ENCODE assay signal across 7 cellular contexts in genomic region chr20:4014031-4014474, GRCh38. TPM values are rescaled to one million over a fixed set of nuclear protein-coding genes. Genes with fewer than 3 reads are reported as not detected.
DNase-seq lines count a peak whose midpoint lies in the region; ATAC-seq and TF ChIP-seq lines count a peak whose summit lies in the region.

No MANE protein-coding gene starts in this region.

- H3K36me3 ChIP-seq in body of pancreas (replicated peaks in 1 of 2; ENCODE audit: insufficient read depth in 1 of 2, low read depth in 2 of 2) (no peaks in the 10 kb centered on the region), iPS-20b (ENCODE audit: insufficient read depth, low read depth, low read length) (no peaks in the 10 kb centered on the region), skeletal muscle satellite cell (ENCODE audit: insufficient read depth, low read length) (peaks cover 4% of the 10 kb centered on the region)

- H3K27ac ChIP-seq in body of pancreas (peak overlapping the region; percentile 47 to 87 (median 83)), iPS-20b (ENCODE audit: low read length) (no peak overlapping the region)

- DNase-seq in Daoy (ENCODE audit: low read depth) (peak; percentile 80), HuH-7 (ENCODE audit: low spot score) (peak; percentile 73), NOMO-1 treated with DMSO at 0.1 percent for 48 hours (lab: John Stamatoyannopoulos, UW; ENCODE audit: unreplicated experiment) (peak; percentile 73), body of pancreas (peak; percentile 62 to 85 (median 78))

- H3K9me3 ChIP-seq in body of pancreas: no peaks in the 10 kb centered on the region
- H3K9me3 ChIP-seq in iPS-20b (ENCODE audit: insufficient read depth, low read depth, low read length): no peaks in the 10 kb centered on the region
- H3K9me3 ChIP-seq in skeletal muscle satellite cell (replicated peaks; ENCODE audit: low read length): no peaks in the 10 kb centered on the region

- H3K4me2 ChIP-seq in skeletal muscle satellite cell (ENCODE audit: low read length): peak overlapping the region; percentile 78

- H3K27me3 ChIP-seq in body of pancreas (no peaks in the 10 kb centered on the region), iPS-20b (ENCODE audit: insufficient read depth, low read length) (peaks cover 11% of the 10 kb centered on the region; the same call in 1 of the 2 replicates), skeletal muscle satellite cell (ENCODE audit: control insufficient read depth, insufficient read depth, low read length) (no peaks in the 10 kb centered on the region)

- WGBS in body of pancreas, 2 donors: 3 to 7% methylated on average over 6 of the region's 6 CpGs

- peak overlapping the region; percentile 74; the same call in 1 of the 2 replicates for H3K9ac ChIP-seq in iPS-20b (ENCODE audit: low read depth, low read length)
- peak overlapping the region; percentile 93 for H3K9ac ChIP-seq in skeletal muscle satellite cell (ENCODE audit: low read depth, low read length)

- no peak overlapping the region for H3K4me3 ChIP-seq in body of pancreas
- H3K4me3 ChIP-seq in iPS-20b (ENCODE audit: low read length): peak overlapping the region; percentile 82
- H3K4me3 ChIP-seq in skeletal muscle satellite cell (ENCODE audit: low read length): peak overlapping the region; percentile 97

- peak; percentile 35 to 88 (median 84) for TF ChIP-seq CTCF in body of pancreas (IDR thresholded peaks at IDR 0.05)

- intact Hi-C loops in body of pancreas (cut with DNase I): loop anchor here (5.0 kb wide), 1 partner anchor 73 kb away; no protein-coding TSS in a partner anchor

- peak; percentile 64 for ATAC-seq in body of pancreas
- no peak for ATAC-seq in HG03135 (IDR thresholded peaks at IDR 0.05; ENCODE audit: unreplicated experiment)

- H3K4me1 ChIP-seq in body of pancreas (peaks cover 24% of the 10 kb centered on the region), iPS-20b (ENCODE audit: insufficient read depth, low read length) (peaks cover 29% of the 10 kb centered on the region; the same call in 1 of the 2 replicates), skeletal muscle satellite cell (ENCODE audit: control insufficient read depth, insufficient read depth, low read length) (peaks cover 23% of the 10 kb centered on the region)

- TF ChIP-seq POLR2A in body of pancreas (IDR thresholded peaks at IDR 0.05): no peak

RNA-seq across cellular contexts. Expression of gene RNF24, which starts 1.3 kb away (rescaled TPM):
- total RNA-seq in Daoy (2014; rRNA removed; shearing (Covaris generic)): 3.1 and 7.6 TPM in 2 replicates
- 1 to 10 TPM; 3.6 to 6.0 TPM for total RNA-seq in body of pancreas
- 20.3 and 25.3 TPM in 2 replicates for total RNA-seq in skeletal muscle satellite cell (2012; rRNA removed)

Comparison
In these comparisons a context has a peak if more than half of its experiments do, and no peak if none do; other contexts are left out.
1. H3K4me3 ChIP-seq: peak in iPS-20b (single experiment) and skeletal muscle satellite cell (single experiment); none in body of pancreas (0 of 2).
2. Peak in every context shown above with its lines, with median percentiles within 50 percentile points of each other: DNase-seq.